In the genomic region with DNA sequence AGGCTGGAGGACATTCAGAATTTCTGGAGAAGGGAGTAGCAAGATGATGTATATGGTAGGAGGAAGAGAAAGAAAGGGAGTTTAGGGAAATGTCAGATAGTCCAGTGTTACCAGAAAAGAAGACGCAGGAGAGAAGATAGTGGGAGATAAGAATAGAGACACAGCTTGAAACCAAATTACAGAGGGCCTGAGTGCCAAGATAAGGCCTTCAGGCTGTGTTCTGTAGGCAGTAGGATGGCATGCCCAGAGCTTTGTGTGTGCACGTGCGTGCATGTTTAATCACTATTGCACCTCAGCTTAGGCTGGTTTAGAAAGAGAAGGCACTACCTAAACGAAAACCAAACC, we compare ENCODE assay signal across 1 cellular context.
TF ChIP-seq lines count a peak whose summit lies in the region.

No MANE protein-coding gene starts in this region.

TF ChIP-seq in K562, 482 proteins besides CTCF, POLR2A, EP300 and RAD21 (continued from another document):
- TF ChIP-seq SMARCA4 (IDR thresholded peaks at IDR 0.05) (peak; percentile 53; the same call in 1 of the 2 replicates), ZNF311 (CRISPR knock-in tag; IDR thresholded peaks at IDR 0.05) (no peak), SMAD3 (CRISPR knock-in tag; conservative IDR thresholded peaks at IDR 0.05) (0 out of 2 replicates have a peak, but pooled peaks have one; percentile 50), SAFB (IDR thresholded peaks at IDR 0.05; ENCODE audit: borderline replicate concordance, low read depth, low read length) (no peak), TEAD1 (CRISPR knock-in tag; IDR thresholded peaks at IDR 0.05) (peak in 1 of 2 experiments; percentile 60; a peak in 1 of 4 replicates), CBFA2T2 (conservative IDR thresholded peaks at IDR 0.05) (peak; percentile 72)
- TF ChIP-seq, protein P1, sequence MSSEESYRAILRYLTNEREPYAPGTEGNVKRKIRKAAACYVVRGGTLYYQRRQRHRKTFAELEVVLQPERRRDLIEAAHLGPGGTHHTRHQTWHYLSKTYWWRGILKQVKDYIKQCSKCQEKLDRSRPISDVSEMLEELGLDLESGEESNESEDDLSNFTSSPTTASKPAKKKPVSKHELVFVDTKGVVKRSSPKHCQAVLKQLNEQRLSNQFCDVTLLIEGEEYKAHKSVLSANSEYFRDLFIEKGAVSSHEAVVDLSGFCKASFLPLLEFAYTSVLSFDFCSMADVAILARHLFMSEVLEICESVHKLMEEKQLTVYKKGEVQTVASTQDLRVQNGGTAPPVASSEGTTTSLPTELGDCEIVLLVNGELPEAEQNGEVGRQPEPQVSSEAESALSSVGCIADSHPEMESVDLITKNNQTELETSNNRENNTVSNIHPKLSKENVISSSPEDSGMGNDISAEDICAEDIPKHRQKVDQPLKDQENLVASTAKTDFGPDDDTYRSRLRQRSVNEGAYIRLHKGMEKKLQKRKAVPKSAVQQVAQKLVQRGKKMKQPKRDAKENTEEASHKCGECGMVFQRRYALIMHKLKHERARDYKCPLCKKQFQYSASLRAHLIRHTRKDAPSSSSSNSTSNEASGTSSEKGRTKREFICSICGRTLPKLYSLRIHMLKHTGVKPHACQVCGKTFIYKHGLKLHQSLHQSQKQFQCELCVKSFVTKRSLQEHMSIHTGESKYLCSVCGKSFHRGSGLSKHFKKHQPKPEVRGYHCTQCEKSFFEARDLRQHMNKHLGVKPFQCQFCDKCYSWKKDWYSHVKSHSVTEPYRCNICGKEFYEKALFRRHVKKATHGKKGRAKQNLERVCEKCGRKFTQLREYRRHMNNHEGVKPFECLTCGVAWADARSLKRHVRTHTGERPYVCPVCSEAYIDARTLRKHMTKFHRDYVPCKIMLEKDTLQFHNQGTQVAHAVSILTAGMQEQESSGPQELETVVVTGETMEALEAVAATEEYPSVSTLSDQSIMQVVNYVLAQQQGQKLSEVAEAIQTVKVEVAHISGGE (CRISPR knock-in tag; IDR thresholded peaks at IDR 0.05): 0 out of 6 replicates have a peak, but pooled peaks of 1 of the 3 experiments have one; percentile 37
